In genomic region chr4:76821661-76822060, GRCh38 we compare ENCODE assay signal across 27 cellular contexts.
A peak's percentile ranks its signal among the peaks of the same experiment; 100 is the strongest.
DNase-seq lines count a peak whose midpoint lies in the region; ATAC-seq, FAIRE-seq and TF ChIP-seq lines count a peak whose summit lies in the region.
"Had no signal": no experiment of that assay in that cellular context is flagged by ENCODE, and none has a peak within 500 bp of the region (broad histone marks: within the 10 kb centered on the region; RNA-seq: fewer than 3 reads in every experiment).

No MANE protein-coding gene starts in this region.

- 65% methylated on average over 1 of the region's 1 CpG for WGBS in right cardiac atrium
- WGBS in tibial nerve, 2 donors, result 66 to 78% methylated on average over 1 of the region's 1 CpG

- intact Hi-C loops in Right ventricle myocardium superior (cut with DNase I) (no loop called here), right cardiac atrium (cut with DNase I) (no loop called here)

- peak overlapping the region in 4 of 5 experiments; percentile 32 to 85 (median 76) for H3K27ac Mint-ChIP-seq in brain
- H3K27ac Mint-ChIP-seq in T-helper 2 cell treated with Interferon-gamma antibody and Interleukin-4, amounts not matched to agents 5 μg/mL and 100 μg/mL, for 36 hours, result no peak overlapping the region
- no peak overlapping the region for H3K27ac Mint-ChIP-seq in chondrocyte (ENCODE audit: unreplicated experiment)
- H3K27ac Mint-ChIP-seq: activated CD4-positive, alpha-beta T cell treated with anti-CD3 and anti-CD28 coated beads for 36 hours; activated naive CD4-positive, alpha-beta T cell treated with anti-CD3 and anti-CD28 coated beads, Interleukin-2, amount 10 ng/mL, durations not matched to agents 7 days and 5 days; activated T-cell treated with anti-CD3 and anti-CD28 coated beads, Interleukin-2, amount 50 U/mL, for 72 hours; stimulated activated effector memory CD8-positive, alpha-beta T cell treated with anti-CD3 and anti-CD28 coated beads, Interleukin-12 subunit alpha, Interleukin-12 subunit beta, amount 100 ng/mL, for 72 hours; T-cell had no signal

- no peaks in the 10 kb centered on the region for H3K9me3 ChIP-seq in right cardiac atrium (ENCODE audit: control insufficient read depth, low read length)
- peaks cover 0 to 4% (median 0%) of the 10 kb centered on the region in 4 donors for H3K9me3 ChIP-seq in tibial nerve
- H3K9me3 ChIP-seq: ascending aorta, colonic mucosa, psoas muscle, thoracic aorta had no signal

- peaks cover 7% of the 10 kb centered on the region for H3K27me3 Mint-ChIP-seq in brain
- peaks cover 17% of the 10 kb centered on the region for H3K27me3 Mint-ChIP-seq in T-helper 2 cell treated with Interferon-gamma antibody and Interleukin-4, amounts not matched to agents 5 μg/mL and 100 μg/mL, for 36 hours (ENCODE audit: low read depth)
- no peaks in the 10 kb centered on the region for H3K27me3 Mint-ChIP-seq in chondrocyte (ENCODE audit: low read depth)

- no peak for TF ChIP-seq EP300 in tibial nerve (IDR thresholded peaks at IDR 0.05)

- no peak for DNase-seq in Right ventricle myocardium superior
- no peak for DNase-seq in right cardiac atrium
- DNase-seq in iris pigment epithelial cell (ENCODE audit: low read depth), result peak; percentile 32
- no peak for DNase-seq in T-helper 2 cell treated with Interferon-gamma antibody and Interleukin-4, amounts not matched to agents 5 μg/mL and 100 μg/mL, for 36 hours (ENCODE audit: low spot score)
- DNase-seq in chondrocyte (ENCODE audit: low spot score), result no peak
- DNase-seq in GM12891 (ENCODE audit: insufficient read length, low spot score), result no peak
- DNase-seq in tibial nerve (ENCODE audit: low spot score in 2 of 2), result no peak
- DNase-seq: 8988T; activated CD4-positive, alpha-beta T cell treated with anti-CD3 and anti-CD28 coated beads for 36 hours; activated naive CD4-positive, alpha-beta T cell treated with anti-CD3 and anti-CD28 coated beads, Interleukin-2, amount 10 ng/mL, durations not matched to agents 7 days and 5 days; activated T-cell treated with anti-CD3 and anti-CD28 coated beads, Interleukin-2, amount 50 U/mL, for 72 hours; colonic mucosa; MM.1S; NCI-H1417 treated with DMSO at 0.1 percent for 48 hours; NCI-H524; NK-92 treated with Interleukin-12 subunit alpha and Interleukin-12 subunit beta, amount 100 ng/mL, for 24 hours; small intestine; stimulated activated CD4-positive, alpha-beta T cell treated with anti-CD3 and anti-CD28 coated beads, Interleukin-2, amount 100 ng/mL, for 24 hours; T-cell had no signal

- peak; percentile 53 for ATAC-seq in Right ventricle myocardium superior (ENCODE audit: poor library complexity)
- ATAC-seq in right cardiac atrium, result no peak
- ATAC-seq: activated CD4-positive, alpha-beta T cell treated with anti-CD3 and anti-CD28 coated beads for 36 hours; activated T-cell treated with anti-CD3 and anti-CD28 coated beads, Interleukin-2, amount 50 U/mL, for 72 hours; HCT116; K562; stimulated activated effector memory CD8-positive, alpha-beta T cell treated with anti-CD3 and anti-CD28 coated beads, Interleukin-12 subunit alpha, Interleukin-12 subunit beta, amount 100 ng/mL, for 72 hours; T-cell had no signal

- TF ChIP-seq CTCF in brain (conservative IDR thresholded peaks at IDR 0.05), result no peak
- TF ChIP-seq CTCF in chondrocyte (IDR thresholded peaks at IDR 0.05), result no peak
- no peak for TF ChIP-seq CTCF in tibial nerve (IDR thresholded peaks at IDR 0.05)

- H3K4me1 Mint-ChIP-seq in brain (no peaks in the 10 kb centered on the region), chondrocyte (ENCODE audit: low read depth) (no peaks in the 10 kb centered on the region)
- no peaks in the 10 kb centered on the region for H3K4me1 Mint-ChIP-seq in T-helper 2 cell treated with Interferon-gamma antibody and Interleukin-4, amounts not matched to agents 5 μg/mL and 100 μg/mL, for 36 hours (ENCODE audit: low read depth)
- H3K4me1 Mint-ChIP-seq: activated CD4-positive, alpha-beta T cell treated with anti-CD3 and anti-CD28 coated beads for 36 hours; activated naive CD4-positive, alpha-beta T cell treated with anti-CD3 and anti-CD28 coated beads, Interleukin-2, amount 10 ng/mL, durations not matched to agents 7 days and 5 days; stimulated activated effector memory CD8-positive, alpha-beta T cell treated with anti-CD3 and anti-CD28 coated beads, Interleukin-12 subunit alpha, Interleukin-12 subunit beta, amount 100 ng/mL, for 72 hours; T-cell had no signal

- H3K4me3 Mint-ChIP-seq in brain, result no peak overlapping the region
- H3K4me3 Mint-ChIP-seq in T-helper 2 cell treated with Interferon-gamma antibody and Interleukin-4, amounts not matched to agents 5 μg/mL and 100 μg/mL, for 36 hours, result no peak overlapping the region
- H3K4me3 Mint-ChIP-seq in chondrocyte (ENCODE audit: unreplicated experiment), result no peak overlapping the region
- H3K4me3 Mint-ChIP-seq: activated CD4-positive, alpha-beta T cell treated with anti-CD3 and anti-CD28 coated beads for 36 hours; activated naive CD4-positive, alpha-beta T cell treated with anti-CD3 and anti-CD28 coated beads, Interleukin-2, amount 10 ng/mL, durations not matched to agents 7 days and 5 days; activated T-cell treated with anti-CD3 and anti-CD28 coated beads, Interleukin-2, amount 50 U/mL, for 72 hours; stimulated activated effector memory CD8-positive, alpha-beta T cell treated with anti-CD3 and anti-CD28 coated beads, Interleukin-12 subunit alpha, Interleukin-12 subunit beta, amount 100 ng/mL, for 72 hours; T-cell had no signal

- H3K4me3 ChIP-seq in right cardiac atrium (ENCODE audit: low read length), result no peak overlapping the region
- no peak overlapping the region for H3K4me3 ChIP-seq in tibial nerve
- H3K4me3 ChIP-seq: ascending aorta, colonic mucosa, K562, psoas muscle, thoracic aorta had no signal

- H3K27me3 ChIP-seq in right cardiac atrium (ENCODE audit: control insufficient read depth, insufficient read depth) (no peaks in the 10 kb centered on the region), tibial nerve (no peaks in the 10 kb centered on the region)
- H3K27me3 ChIP-seq: ascending aorta, colonic mucosa had no signal

- FAIRE-seq in GM12891 (lab: Jason Lieb, UNC), result no peak
- FAIRE-seq: K562, small intestine had no signal

- H3K4me1 ChIP-seq in right cardiac atrium (ENCODE audit: control insufficient read depth, insufficient read depth, low read length) (no peaks in the 10 kb centered on the region), tibial nerve (peaks cover 0 to 11% (median 0%) of the 10 kb centered on the region in 4 donors)
- H3K4me1 ChIP-seq: ascending aorta, colonic mucosa, psoas muscle had no signal

- TF ChIP-seq POLR2A in GM12891 (IDR thresholded peaks at IDR 0.05; ENCODE audit: low read depth, low read length) (no peak), tibial nerve (IDR thresholded peaks at IDR 0.05) (no peak)

- H3K36me3 Mint-ChIP-seq in brain, result no peaks in the 10 kb centered on the region
- no peaks in the 10 kb centered on the region for H3K36me3 Mint-ChIP-seq in T-helper 2 cell treated with Interferon-gamma antibody and Interleukin-4, amounts not matched to agents 5 μg/mL and 100 μg/mL, for 36 hours (ENCODE audit: low read depth)
- H3K36me3 Mint-ChIP-seq in chondrocyte (ENCODE audit: low read depth), result peaks cover 2% of the 10 kb centered on the region
- H3K36me3 Mint-ChIP-seq: activated naive CD4-positive, alpha-beta T cell treated with anti-CD3 and anti-CD28 coated beads, Interleukin-2, amount 10 ng/mL, durations not matched to agents 7 days and 5 days; stimulated activated effector memory CD8-positive, alpha-beta T cell treated with anti-CD3 and anti-CD28 coated beads, Interleukin-12 subunit alpha, Interleukin-12 subunit beta, amount 100 ng/mL, for 72 hours; T-cell had no signal

- H3K36me3 ChIP-seq in tibial nerve, result no peaks in the 10 kb centered on the region
- H3K36me3 ChIP-seq: ascending aorta, colonic mucosa, thoracic aorta had no signal

- H3K9me3 Mint-ChIP-seq in brain, result peaks cover 6 to 35% (median 16%) of the 10 kb centered on the region in 5 experiments
- H3K9me3 Mint-ChIP-seq in T-helper 2 cell treated with Interferon-gamma antibody and Interleukin-4, amounts not matched to agents 5 μg/mL and 100 μg/mL, for 36 hours, result no peaks in the 10 kb centered on the region
- peaks cover 12% of the 10 kb centered on the region for H3K9me3 Mint-ChIP-seq in chondrocyte (ENCODE audit: low read depth)
- H3K9me3 Mint-ChIP-seq: activated naive CD4-positive, alpha-beta T cell treated with anti-CD3 and anti-CD28 coated beads, Interleukin-2, amount 10 ng/mL, durations not matched to agents 7 days and 5 days had no signal

- H3K27ac ChIP-seq in right cardiac atrium (ENCODE audit: low read length), result no peak overlapping the region
- no peak overlapping the region for H3K27ac ChIP-seq in tibial nerve
- H3K27ac ChIP-seq: ascending aorta, C4-2B, colonic mucosa, psoas muscle, thoracic aorta had no signal

TF ChIP-seq in GM12891, 5 proteins besides CTCF, POLR2A, EP300 and RAD21:
- TF ChIP-seq TAF1 (IDR thresholded peaks at IDR 0.05; ENCODE audit: low read depth, low read length) (no peak), POU2F2 (IDR thresholded peaks at IDR 0.05; ENCODE audit: low read depth, low read length) (no peak), POLR2AphosphoS5 (IDR thresholded peaks at IDR 0.05; ENCODE audit: low read depth, low read length) (no peak), PAX5 (IDR thresholded peaks at IDR 0.05; ENCODE audit: insufficient read depth, low read length, severe bottlenecking) (no peak), SPI1 (IDR thresholded peaks at IDR 0.05; ENCODE audit: low read depth, low read length) (no peak)

Comparison
In these comparisons a context has a peak if more than half of its experiments do, and no peak if none do; other contexts are left out.
1. H3K27ac Mint-ChIP-seq: peak in brain (4 of 5); none in T-helper 2 cell treated with Interferon-gamma antibody and Interleukin-4, amounts not matched to agents 5 μg/mL and 100 μg/mL, for 36 hours (single experiment) and chondrocyte (single experiment).